ENCODE assay signal across 9 cellular contexts in the genomic region with DNA sequence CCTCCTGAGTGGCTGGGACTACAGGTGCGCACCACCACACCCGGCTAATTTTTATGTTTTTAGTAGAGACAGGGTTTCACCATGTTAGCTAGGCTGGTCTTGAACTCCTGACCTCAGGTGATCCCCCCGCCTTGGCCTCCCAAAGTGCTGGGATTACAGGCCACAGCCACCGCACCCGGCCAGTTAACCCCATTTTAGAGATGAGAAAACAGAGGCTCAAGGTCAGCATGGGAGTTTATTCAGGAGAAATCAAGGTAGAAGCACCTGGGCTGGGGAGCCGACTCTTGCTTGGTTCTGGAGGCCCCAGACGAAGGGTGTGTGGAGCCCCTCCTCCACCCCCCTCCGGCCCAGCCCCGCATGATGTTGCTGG. TPM values are rescaled to one million over a fixed set of nuclear protein-coding genes. Genes with fewer than 3 reads are reported as not detected.
DNase-seq lines count a peak whose midpoint lies in the region; ATAC-seq and TF ChIP-seq lines count a peak whose summit lies in the region.
"Not testable (repeated sequence)": the region's sequence is repeated elsewhere in the genome, so short reads cannot be mapped to it uniquely, and the experiment has no call there.
"Had no signal": no experiment of that assay in that cellular context is flagged by ENCODE, and none has a peak within 500 bp of the region (broad histone marks: within the 10 kb centered on the region; RNA-seq: fewer than 3 reads in every experiment).

No MANE protein-coding gene starts in this region.

- not testable (repeated sequence) for ATAC-seq in CD4-positive, alpha-beta T cell (ENCODE audit: poor library complexity); WTC11; activated naive CD4-positive, alpha-beta T cell treated with anti-CD3 and anti-CD28 coated beads, Interleukin-2, amount 50 U/mL, for 72 hours; left lung

- peaks cover 64% of the 10 kb centered on the region for H3K4me1 Mint-ChIP-seq in CD4-positive, alpha-beta T cell (ENCODE audit: low read depth)
- peaks cover 36% of the 10 kb centered on the region for H3K4me1 Mint-ChIP-seq in WTC11
- H3K4me1 Mint-ChIP-seq in nephron progenitor cell = peaks cover 42% of the 10 kb centered on the region

- H3K4me1 ChIP-seq in KMS-11 (ENCODE audit: low read depth, poor library complexity, severe bottlenecking) = peaks cover 29% of the 10 kb centered on the region
- peaks cover 11 to 62% of the 10 kb centered on the region in 2 donors for H3K4me1 ChIP-seq in left lung

- peak overlapping the region; percentile 95 for H3K27ac ChIP-seq in CD4-positive, alpha-beta T cell (ENCODE audit: low read depth, low read length)
- H3K27ac ChIP-seq in KMS-11 = not testable (repeated sequence)
- peak overlapping the region in 1 of 2 donors; percentile 97 for H3K27ac ChIP-seq in coronary artery
- peak overlapping the region; percentile 84 to 92 for H3K27ac ChIP-seq in left lung
- H3K27ac ChIP-seq in substantia nigra (ENCODE audit: low read depth, low read length, poor library complexity, severe bottlenecking) = peak overlapping the region; percentile 88

- not testable (repeated sequence) for H3K9me3 ChIP-seq in CD4-positive, alpha-beta T cell (ENCODE audit: control insufficient read depth, low read length); left lung

- intact Hi-C loops in CD4-positive, alpha-beta T cell (cut with DNase I, micrococcal nuclease) = loop anchor here (1.0 to 2.0 kb wide), 3 partner anchors 14 to 24 kb away; a partner anchor contains a TSS
- intact Hi-C loops in left lung (cut with DNase I) = not testable (repeated sequence)

- peak overlapping the region; percentile 100 for H3K27ac Mint-ChIP-seq in CD4-positive, alpha-beta T cell
- H3K27ac Mint-ChIP-seq in WTC11, nephron progenitor cell: not testable (repeated sequence)
- peak overlapping the region; percentile 93 to 95 for H3K27ac Mint-ChIP-seq in activated naive CD4-positive, alpha-beta T cell treated with anti-CD3 and anti-CD28 coated beads, Interleukin-2, amount 50 U/mL, for 72 hours

- not testable (repeated sequence) for H3K27me3 Mint-ChIP-seq in CD4-positive, alpha-beta T cell; WTC11 (ENCODE audit: low read depth); nephron progenitor cell (ENCODE audit: low read depth, poor library complexity)

- not testable (repeated sequence) for H3K9ac ChIP-seq in KMS-11

- H3K4me3 ChIP-seq in KMS-11 (IDR thresholded peaks at IDR 0.05; ENCODE audit: insufficient read depth, low read depth, low read length) = not testable (repeated sequence)
- H3K4me3 ChIP-seq in coronary artery = peak overlapping the region; percentile 96
- peak overlapping the region; percentile 74 to 80 for H3K4me3 ChIP-seq in left lung

- TF ChIP-seq CTCF in CD4-positive, alpha-beta T cell (IDR thresholded peaks at IDR 0.05); KMS-11 (conservative IDR thresholded peaks at IDR 0.05; ENCODE audit: low read depth, low read length); WTC11 (IDR thresholded peaks at IDR 0.05); coronary artery (IDR thresholded peaks at IDR 0.05); left lung (IDR thresholded peaks at IDR 0.05); nephron progenitor cell (IDR thresholded peaks at IDR 0.05): not testable (repeated sequence)

- H2AFZ ChIP-seq in KMS-11 (ENCODE audit: low read depth) = not testable (repeated sequence)

- not testable (repeated sequence) for H3K27me3 ChIP-seq in CD4-positive, alpha-beta T cell (ENCODE audit: control insufficient read depth, insufficient read depth, low read length); KMS-11 (ENCODE audit: insufficient read depth, low read depth); left lung

- POLR2A ChIA-PET in CD4-positive, alpha-beta T cell (lab: Charles Lee) = interaction anchor here (0.8 to 6.1 kb wide), 14 partner anchors 8 to 363 kb away, joined by 3 to 244 read pairs (median 7); a partner anchor contains a TSS
- POLR2A ChIA-PET in WTC11 (lab: Charles Lee) = interaction anchor here (1.1 to 2.1 kb wide), 3 partner anchors 10 to 78 kb away, joined by 3 to 20 read pairs (median 4); no protein-coding TSS in a partner anchor

- H3K79me2 ChIP-seq in KMS-11 (ENCODE audit: insufficient read depth, low read depth) = not testable (repeated sequence)

- H3K36me3 ChIP-seq in KMS-11 (ENCODE audit: insufficient read depth) = not testable (repeated sequence)
- peaks cover 0 to 56% of the 10 kb centered on the region in 2 donors for H3K36me3 ChIP-seq in left lung

- H3K9me3 Mint-ChIP-seq in CD4-positive, alpha-beta T cell; WTC11; activated naive CD4-positive, alpha-beta T cell treated with anti-CD3 and anti-CD28 coated beads, Interleukin-2, amount 50 U/mL, for 72 hours; nephron progenitor cell: not testable (repeated sequence)

- H3K36me3 Mint-ChIP-seq in CD4-positive, alpha-beta T cell (ENCODE audit: low read depth) = peaks cover 63% of the 10 kb centered on the region
- peaks cover 14% of the 10 kb centered on the region for H3K36me3 Mint-ChIP-seq in WTC11
- H3K36me3 Mint-ChIP-seq in activated naive CD4-positive, alpha-beta T cell treated with anti-CD3 and anti-CD28 coated beads, Interleukin-2, amount 50 U/mL, for 72 hours = peaks cover 23 to 32% of the 10 kb centered on the region in 2 donors
- H3K36me3 Mint-ChIP-seq in nephron progenitor cell (ENCODE audit: low read depth) = not testable (repeated sequence)

- DNase-seq in CD4-positive, alpha-beta T cell; WTC11 (ENCODE audit: low spot score); activated naive CD4-positive, alpha-beta T cell treated with anti-CD3 and anti-CD28 coated beads, Interleukin-2, amount 50 U/mL, for 72 hours (ENCODE audit: low spot score in 2 of 2); coronary artery (ENCODE audit: low spot score); left lung; nephron progenitor cell; substantia nigra (lab: John Stamatoyannopoulos, UW): not testable (repeated sequence)

- H4K20me1 ChIP-seq in KMS-11 (ENCODE audit: insufficient read depth) = not testable (repeated sequence)

- peak overlapping the region; percentile 97; the same call in 1 of the 2 replicates for H3K4me2 ChIP-seq in KMS-11

- CTCF ChIA-PET in CD4-positive, alpha-beta T cell (lab: Charles Lee) = interaction anchor here (1.3 to 2.4 kb wide), 4 partner anchors 14 to 72 kb away, joined by 3 to 10 read pairs (median 6); a partner anchor contains a TSS
- CTCF ChIA-PET in WTC11 (lab: Charles Lee) = interaction anchor here (0.7 to 2.6 kb wide), 12 partner anchors 7 to 249 kb away, joined by 3 to 36 read pairs (median 10); a partner anchor contains a TSS

- H3K4me3 Mint-ChIP-seq in CD4-positive, alpha-beta T cell = peak overlapping the region; percentile 97
- H3K4me3 Mint-ChIP-seq in WTC11 = peak overlapping the region; percentile 81
- peak overlapping the region; percentile 79 for H3K4me3 Mint-ChIP-seq in nephron progenitor cell

RNA-seq across cellular contexts. Expression of a gene that starts 1.3 kb away (rescaled TPM):
- total RNA-seq in CD4-positive, alpha-beta T cell = 100 to 1,000 TPM; 272 to 298 TPM
- total RNA-seq in WTC11 (2021) (63.3 to 71.7 TPM (median 65.4 TPM) in 3 replicates), left lung (100 to 1,000 TPM in 1 of 2 donors, 10 to 100 TPM in 1; 77.3 to 107 TPM)
- 100 to 1,000 TPM; 185 to 203 TPM for total RNA-seq in activated naive CD4-positive, alpha-beta T cell treated with anti-CD3 and anti-CD28 coated beads, Interleukin-2, amount 50 U/mL, for 72 hours

RNA-seq across cellular contexts. Expression of a gene that starts 23.5 kb away (rescaled TPM):
- 100 to 1,000 TPM; 379 to 382 TPM for total RNA-seq in CD4-positive, alpha-beta T cell
- total RNA-seq in WTC11 (2021) (26.3 to 35.1 TPM (median 29.0 TPM) in 3 replicates), left lung (10 to 100 TPM; 56.5 to 67.9 TPM)
- 10 to 100 TPM; 81.7 to 97.8 TPM for total RNA-seq in activated naive CD4-positive, alpha-beta T cell treated with anti-CD3 and anti-CD28 coated beads, Interleukin-2, amount 50 U/mL, for 72 hours

RNA-seq across cellular contexts. Expression of a gene that starts 23.6 kb away (rescaled TPM):
- total RNA-seq in CD4-positive, alpha-beta T cell = 10 to 100 TPM; 37.3 to 40.5 TPM
- 44.6 to 51.6 TPM (median 45.8 TPM) in 3 replicates for total RNA-seq in WTC11 (2021)
- 10 to 100 TPM; 34.8 to 48.1 TPM for total RNA-seq in activated naive CD4-positive, alpha-beta T cell treated with anti-CD3 and anti-CD28 coated beads, Interleukin-2, amount 50 U/mL, for 72 hours
- 10 to 100 TPM; 36.7 to 44.5 TPM for total RNA-seq in left lung

RNA-seq across cellular contexts. Expression of a gene that starts 25.2 kb away (rescaled TPM):
- 10 to 100 TPM; 45.2 to 45.8 TPM for total RNA-seq in CD4-positive, alpha-beta T cell
- total RNA-seq in WTC11 (2021) (46.1 to 56.1 TPM (median 52.8 TPM) in 3 replicates), left lung (100 to 1,000 TPM in 1 of 2 donors, 10 to 100 TPM in 1; 74.7 to 100 TPM)
- total RNA-seq in activated naive CD4-positive, alpha-beta T cell treated with anti-CD3 and anti-CD28 coated beads, Interleukin-2, amount 50 U/mL, for 72 hours = 10 to 100 TPM; 73.6 to 76.5 TPM

RNA-seq across cellular contexts. Expression of a gene that starts 43.6 kb away (rescaled TPM):
- 1 to 10 TPM; 4.9 to 5.0 TPM for total RNA-seq in CD4-positive, alpha-beta T cell
- total RNA-seq in WTC11 (2021) (1.4 to 2.1 TPM (median 2.0 TPM) in 3 replicates), left lung (1 to 10 TPM in 1 of 2 donors, not detected in 1; 2.0 TPM)
- total RNA-seq in activated naive CD4-positive, alpha-beta T cell treated with anti-CD3 and anti-CD28 coated beads, Interleukin-2, amount 50 U/mL, for 72 hours = under 1 TPM; 0.66 to 0.74 TPM
- total RNA-seq: smooth muscle cell had no signal
